In the genomic region with DNA sequence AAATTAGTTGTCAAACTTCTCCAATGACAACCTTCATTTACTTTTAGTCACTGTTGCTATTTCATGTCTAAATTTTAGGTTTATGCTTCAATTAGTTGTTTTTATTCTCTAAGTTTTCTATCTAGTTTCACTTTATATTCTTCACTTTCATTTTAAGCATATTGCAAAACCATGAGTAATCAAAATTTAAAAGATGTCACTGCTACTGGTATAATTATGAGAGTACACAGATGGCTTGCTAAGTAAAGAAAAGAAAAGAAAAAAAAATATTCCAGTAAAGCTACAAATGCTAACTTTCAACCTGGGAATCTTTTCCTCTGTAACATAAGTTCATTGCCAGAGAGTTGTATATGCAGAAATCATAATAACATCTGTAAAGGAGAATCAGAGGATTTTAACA, we compare ENCODE assay signal across 18 cellular contexts.
DNase-seq lines count a peak whose midpoint lies in the region; ATAC-seq and TF ChIP-seq lines count a peak whose summit lies in the region.
"Had no signal": no experiment of that assay in that cellular context is flagged by ENCODE, and none has a peak within 500 bp of the region (broad histone marks: within the 10 kb centered on the region; RNA-seq: fewer than 3 reads in every experiment).

No MANE protein-coding gene starts in this region.

- POLR2A ChIA-PET in HEK293T (lab: Yijun Ruan, JAX), result no interaction called here

- ATAC-seq in activated T-cell treated with anti-CD3 and anti-CD28 coated beads, Interleukin-2, amount 50 U/mL, for 4 hours, result no peak
- ATAC-seq: PC-3 had no signal

- H3K4me3 Mint-ChIP-seq in activated T-cell treated with anti-CD3 and anti-CD28 coated beads, Interleukin-2, amount 50 U/mL, for 4 hours, result no peak overlapping the region
- H3K4me3 Mint-ChIP-seq: HFFc6 had no signal

- no peaks in the 10 kb centered on the region for H3K27me3 ChIP-seq in osteoblast (ENCODE audit: insufficient read depth, low read length)

- no peaks in the 10 kb centered on the region for H3K4me1 Mint-ChIP-seq in activated T-cell treated with anti-CD3 and anti-CD28 coated beads, Interleukin-2, amount 50 U/mL, for 4 hours (ENCODE audit: low read depth)

- no peaks in the 10 kb centered on the region for H3K9me3 ChIP-seq in osteoblast (ENCODE audit: low read depth, low read length)

- no peaks in the 10 kb centered on the region for H3K36me3 Mint-ChIP-seq in activated T-cell treated with anti-CD3 and anti-CD28 coated beads, Interleukin-2, amount 50 U/mL, for 4 hours (ENCODE audit: insufficient read depth)

- H3K4me2 ChIP-seq in osteoblast (ENCODE audit: insufficient read depth, low read length), result no peak overlapping the region

- no peak for TF ChIP-seq CTCF in osteoblast (IDR thresholded peaks at IDR 0.05; ENCODE audit: extremely low read depth, low read depth, low read length)

- CTCF ChIA-PET in HEK293T (lab: Yijun Ruan, JAX), result no interaction called here

- H2AFZ ChIP-seq in osteoblast (ENCODE audit: low read length), result peak overlapping the region; percentile 63

- H3K36me3 ChIP-seq in osteoblast (ENCODE audit: insufficient read depth, low read length), result no peaks in the 10 kb centered on the region

- H4K20me1 ChIP-seq in osteoblast (ENCODE audit: insufficient read depth, low read length), result no peaks in the 10 kb centered on the region

- no peak overlapping the region for H3K27ac ChIP-seq in osteoblast (ENCODE audit: low read depth, low read length)
- H3K27ac ChIP-seq: RWPE1 had no signal

- H3K9me3 Mint-ChIP-seq in activated T-cell treated with anti-CD3 and anti-CD28 coated beads, Interleukin-2, amount 50 U/mL, for 4 hours, result peaks cover 8% of the 10 kb centered on the region
- H3K9me3 Mint-ChIP-seq: HFFc6 had no signal

- peak overlapping the region; percentile 3 for H3K4me3 ChIP-seq in osteoblast (ENCODE audit: insufficient read depth, low read length)

- no peaks in the 10 kb centered on the region for H3K27me3 Mint-ChIP-seq in activated T-cell treated with anti-CD3 and anti-CD28 coated beads, Interleukin-2, amount 50 U/mL, for 4 hours (ENCODE audit: low read depth)

- H3K79me2 ChIP-seq in osteoblast (ENCODE audit: insufficient read depth, low read length), result no peaks in the 10 kb centered on the region

- DNase-seq in HEK293T (ENCODE audit: extremely low spot score), result no peak
- peak; percentile 67 for DNase-seq in OCI-M1 (lab: John Stamatoyannopoulos, UW)
- DNase-seq in fibroblast of peridontal ligament (ENCODE audit: extremely low read depth), result peak; percentile 22
- DNase-seq in osteoblast (ENCODE audit: insufficient read length, low spot score, missing footprints), result no peak
- no peak for DNase-seq in activated T-cell treated with anti-CD3 and anti-CD28 coated beads, Interleukin-2, amount 50 U/mL, for 4 hours
- DNase-seq in stimulated activated naive CD4-positive, alpha-beta T cell (lab: John Stamatoyannopoulos, UW), result no peak
- no peak for DNase-seq in NOMO-1 treated with DMSO at 0.1 percent for 48 hours (lab: John Stamatoyannopoulos, UW; ENCODE audit: unreplicated experiment)
- DNase-seq in activated effector memory CD4-positive, alpha-beta T cell treated with Interleukin-2 at 50 U/mL for 16 hours, result no peak
- DNase-seq: C1 segment of cervical spinal cord; GF-D8; HFFc6; Kasumi-1; NCI-H1417; NCI-H1930; NCI-H526 treated with DMSO at 0.1 percent for 48 hours; NK-92 treated with Interleukin-12 subunit alpha and Interleukin-12 subunit beta, amount 100 ng/mL, for 24 hours; PC-3 had no signal

- no peaks in the 10 kb centered on the region for H3K4me1 ChIP-seq in osteoblast (ENCODE audit: insufficient read depth, low read length)

TF ChIP-seq in HEK293T, 16 proteins besides CTCF, POLR2A, EP300 and RAD21:
- TF ChIP-seq ARNT (IDR thresholded peaks at IDR 0.05) (no peak), BHLHE40 (IDR thresholded peaks at IDR 0.05; ENCODE audit: borderline replicate concordance) (0 out of 2 replicates have a peak, but pooled peaks have one; percentile 8)
TF ChIP-seq in HEK293T: peak in this region for 1.

Comparison
In these comparisons a context has a peak if more than half of its experiments do, and no peak if none do; other contexts are left out.
1. DNase-seq: peak in OCI-M1 (single experiment) and fibroblast of peridontal ligament (single experiment); none in HEK293T (single experiment), osteoblast (single experiment), activated T-cell treated with anti-CD3 and anti-CD28 coated beads, Interleukin-2, amount 50 U/mL, for 4 hours (single experiment), stimulated activated naive CD4-positive, alpha-beta T cell (0 of 6), NOMO-1 treated with DMSO at 0.1 percent for 48 hours (single experiment) and activated effector memory CD4-positive, alpha-beta T cell treated with Interleukin-2 at 50 U/mL for 16 hours (single experiment).